In genomic region chr12:83077037-83077436, GRCh38 we compare ENCODE assay signal across 25 cellular contexts.
"Had no signal": no experiment of that assay in that cellular context is flagged by ENCODE, and none has a peak within 500 bp of the region (broad histone marks: within the 10 kb centered on the region; RNA-seq: fewer than 3 reads in every experiment).

No MANE protein-coding gene starts in this region.

- H3K36me3 ChIP-seq: brain microvascular endothelial cell had no signal

- H3K27me3 ChIP-seq: brain microvascular endothelial cell, dorsolateral prefrontal cortex had no signal

- H3K27ac ChIP-seq: brain microvascular endothelial cell, coronary artery, dorsolateral prefrontal cortex, VCaP had no signal

- DNase-seq: activated CD4-positive, alpha-beta memory T cell treated with anti-CD3 and anti-CD28 coated beads, Interleukin-2, amount 10 ng/mL, durations not matched to agents 7 days and 5 days; activated CD4-positive, alpha-beta T cell treated with anti-CD3 and anti-CD28 coated beads for 1 hour; activated CD4-positive, alpha-beta T cell treated with anti-CD3 and anti-CD28 coated beads for 4 hours; activated CD4-positive, alpha-beta T cell treated with anti-CD3 and anti-CD28 coated beads, Interleukin-2, amount 10 ng/mL, durations not matched to agents 7 days and 5 days; activated CD4-positive, alpha-beta T cell treated with anti-CD3 and anti-CD28 coated beads, Interleukin-2, amount 50 U/mL, for 4 hours; activated CD8-positive, alpha-beta memory T cell treated with anti-CD3 and anti-CD28 coated beads, Interleukin-2, amount 50 U/mL, for 48 hours; activated gamma-delta T cell; activated naive CD4-positive, alpha-beta T cell; activated naive CD4-positive, alpha-beta T cell treated with anti-CD3 and anti-CD28 coated beads, Interleukin-2, amount 50 U/mL, for 16 hours; activated T-cell treated with anti-CD3 and anti-CD28 coated beads for 4 hours; activated T-cell treated with anti-CD3 and anti-CD28 coated beads, Interleukin-2, amount 50 U/mL, for 24 hours; activated T-cell treated with anti-CD3 and anti-CD28 coated beads, Interleukin-2, amount 50 U/mL, for 72 hours; amniotic stem cell; anterior cingulate cortex; brain microvascular endothelial cell; dorsolateral prefrontal cortex; effector memory CD4-positive, alpha-beta T cell; endodermal cell; foreskin fibroblast; head of caudate nucleus; T-helper 1 cell; T-helper 17 cell; T1000 had no signal

- H3K4me3 ChIP-seq: coronary artery, dorsolateral prefrontal cortex had no signal
